In the genomic region with DNA sequence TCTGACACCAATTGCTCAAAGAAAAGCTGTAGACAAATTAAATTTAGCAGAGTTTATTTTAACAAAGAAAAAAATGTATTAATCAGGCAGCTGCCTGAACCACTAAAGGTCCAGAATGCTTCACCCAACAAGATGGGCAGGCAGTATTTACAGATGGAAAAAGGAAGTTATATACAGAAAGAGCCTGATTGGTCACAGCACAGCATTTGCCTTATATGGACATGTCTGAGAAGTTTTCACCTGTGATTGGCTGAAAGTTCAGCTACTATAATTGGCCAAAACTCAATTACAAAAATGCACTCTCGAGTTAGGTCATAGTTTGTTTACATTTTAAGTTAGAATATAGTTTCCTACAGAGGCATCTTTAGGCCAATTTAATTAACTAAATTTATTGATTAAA, we compare ENCODE assay signal across 2 cellular contexts.
TF ChIP-seq lines count a peak whose summit lies in the region.

No MANE protein-coding gene starts in this region.

TF ChIP-seq in GM23338, 12 proteins besides CTCF, POLR2A, EP300 and RAD21 (continues in another document):
- TF ChIP-seq STAT1 (IDR thresholded peaks at IDR 0.05; ENCODE audit: unreplicated experiment) (no peak), EZH2phosphoT487 (IDR thresholded peaks at IDR 0.05; ENCODE audit: unreplicated experiment) (no peak), ZNF114 (CRISPR knock-in tag; IDR thresholded peaks at IDR 0.05) (no peak), POLR2AphosphoS5 (IDR thresholded peaks at IDR 0.05; ENCODE audit: low read depth) (no peak), EZH2 (IDR thresholded peaks at IDR 0.05; ENCODE audit: low read depth, unreplicated experiment) (no peak), NANOG (IDR thresholded peaks at IDR 0.05; ENCODE audit: borderline replicate concordance) (no peak), JUNB (IDR thresholded peaks at IDR 0.05; ENCODE audit: unreplicated experiment) (no peak)
- TF ChIP-seq, protein P1, sequence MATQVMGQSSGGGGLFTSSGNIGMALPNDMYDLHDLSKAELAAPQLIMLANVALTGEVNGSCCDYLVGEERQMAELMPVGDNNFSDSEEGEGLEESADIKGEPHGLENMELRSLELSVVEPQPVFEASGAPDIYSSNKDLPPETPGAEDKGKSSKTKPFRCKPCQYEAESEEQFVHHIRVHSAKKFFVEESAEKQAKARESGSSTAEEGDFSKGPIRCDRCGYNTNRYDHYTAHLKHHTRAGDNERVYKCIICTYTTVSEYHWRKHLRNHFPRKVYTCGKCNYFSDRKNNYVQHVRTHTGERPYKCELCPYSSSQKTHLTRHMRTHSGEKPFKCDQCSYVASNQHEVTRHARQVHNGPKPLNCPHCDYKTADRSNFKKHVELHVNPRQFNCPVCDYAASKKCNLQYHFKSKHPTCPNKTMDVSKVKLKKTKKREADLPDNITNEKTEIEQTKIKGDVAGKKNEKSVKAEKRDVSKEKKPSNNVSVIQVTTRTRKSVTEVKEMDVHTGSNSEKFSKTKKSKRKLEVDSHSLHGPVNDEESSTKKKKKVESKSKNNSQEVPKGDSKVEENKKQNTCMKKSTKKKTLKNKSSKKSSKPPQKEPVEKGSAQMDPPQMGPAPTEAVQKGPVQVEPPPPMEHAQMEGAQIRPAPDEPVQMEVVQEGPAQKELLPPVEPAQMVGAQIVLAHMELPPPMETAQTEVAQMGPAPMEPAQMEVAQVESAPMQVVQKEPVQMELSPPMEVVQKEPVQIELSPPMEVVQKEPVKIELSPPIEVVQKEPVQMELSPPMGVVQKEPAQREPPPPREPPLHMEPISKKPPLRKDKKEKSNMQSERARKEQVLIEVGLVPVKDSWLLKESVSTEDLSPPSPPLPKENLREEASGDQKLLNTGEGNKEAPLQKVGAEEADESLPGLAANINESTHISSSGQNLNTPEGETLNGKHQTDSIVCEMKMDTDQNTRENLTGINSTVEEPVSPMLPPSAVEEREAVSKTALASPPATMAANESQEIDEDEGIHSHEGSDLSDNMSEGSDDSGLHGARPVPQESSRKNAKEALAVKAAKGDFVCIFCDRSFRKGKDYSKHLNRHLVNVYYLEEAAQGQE (IDR thresholded peaks at IDR 0.05; ENCODE audit: unreplicated experiment) = no peak
- TF ChIP-seq, protein P2, sequence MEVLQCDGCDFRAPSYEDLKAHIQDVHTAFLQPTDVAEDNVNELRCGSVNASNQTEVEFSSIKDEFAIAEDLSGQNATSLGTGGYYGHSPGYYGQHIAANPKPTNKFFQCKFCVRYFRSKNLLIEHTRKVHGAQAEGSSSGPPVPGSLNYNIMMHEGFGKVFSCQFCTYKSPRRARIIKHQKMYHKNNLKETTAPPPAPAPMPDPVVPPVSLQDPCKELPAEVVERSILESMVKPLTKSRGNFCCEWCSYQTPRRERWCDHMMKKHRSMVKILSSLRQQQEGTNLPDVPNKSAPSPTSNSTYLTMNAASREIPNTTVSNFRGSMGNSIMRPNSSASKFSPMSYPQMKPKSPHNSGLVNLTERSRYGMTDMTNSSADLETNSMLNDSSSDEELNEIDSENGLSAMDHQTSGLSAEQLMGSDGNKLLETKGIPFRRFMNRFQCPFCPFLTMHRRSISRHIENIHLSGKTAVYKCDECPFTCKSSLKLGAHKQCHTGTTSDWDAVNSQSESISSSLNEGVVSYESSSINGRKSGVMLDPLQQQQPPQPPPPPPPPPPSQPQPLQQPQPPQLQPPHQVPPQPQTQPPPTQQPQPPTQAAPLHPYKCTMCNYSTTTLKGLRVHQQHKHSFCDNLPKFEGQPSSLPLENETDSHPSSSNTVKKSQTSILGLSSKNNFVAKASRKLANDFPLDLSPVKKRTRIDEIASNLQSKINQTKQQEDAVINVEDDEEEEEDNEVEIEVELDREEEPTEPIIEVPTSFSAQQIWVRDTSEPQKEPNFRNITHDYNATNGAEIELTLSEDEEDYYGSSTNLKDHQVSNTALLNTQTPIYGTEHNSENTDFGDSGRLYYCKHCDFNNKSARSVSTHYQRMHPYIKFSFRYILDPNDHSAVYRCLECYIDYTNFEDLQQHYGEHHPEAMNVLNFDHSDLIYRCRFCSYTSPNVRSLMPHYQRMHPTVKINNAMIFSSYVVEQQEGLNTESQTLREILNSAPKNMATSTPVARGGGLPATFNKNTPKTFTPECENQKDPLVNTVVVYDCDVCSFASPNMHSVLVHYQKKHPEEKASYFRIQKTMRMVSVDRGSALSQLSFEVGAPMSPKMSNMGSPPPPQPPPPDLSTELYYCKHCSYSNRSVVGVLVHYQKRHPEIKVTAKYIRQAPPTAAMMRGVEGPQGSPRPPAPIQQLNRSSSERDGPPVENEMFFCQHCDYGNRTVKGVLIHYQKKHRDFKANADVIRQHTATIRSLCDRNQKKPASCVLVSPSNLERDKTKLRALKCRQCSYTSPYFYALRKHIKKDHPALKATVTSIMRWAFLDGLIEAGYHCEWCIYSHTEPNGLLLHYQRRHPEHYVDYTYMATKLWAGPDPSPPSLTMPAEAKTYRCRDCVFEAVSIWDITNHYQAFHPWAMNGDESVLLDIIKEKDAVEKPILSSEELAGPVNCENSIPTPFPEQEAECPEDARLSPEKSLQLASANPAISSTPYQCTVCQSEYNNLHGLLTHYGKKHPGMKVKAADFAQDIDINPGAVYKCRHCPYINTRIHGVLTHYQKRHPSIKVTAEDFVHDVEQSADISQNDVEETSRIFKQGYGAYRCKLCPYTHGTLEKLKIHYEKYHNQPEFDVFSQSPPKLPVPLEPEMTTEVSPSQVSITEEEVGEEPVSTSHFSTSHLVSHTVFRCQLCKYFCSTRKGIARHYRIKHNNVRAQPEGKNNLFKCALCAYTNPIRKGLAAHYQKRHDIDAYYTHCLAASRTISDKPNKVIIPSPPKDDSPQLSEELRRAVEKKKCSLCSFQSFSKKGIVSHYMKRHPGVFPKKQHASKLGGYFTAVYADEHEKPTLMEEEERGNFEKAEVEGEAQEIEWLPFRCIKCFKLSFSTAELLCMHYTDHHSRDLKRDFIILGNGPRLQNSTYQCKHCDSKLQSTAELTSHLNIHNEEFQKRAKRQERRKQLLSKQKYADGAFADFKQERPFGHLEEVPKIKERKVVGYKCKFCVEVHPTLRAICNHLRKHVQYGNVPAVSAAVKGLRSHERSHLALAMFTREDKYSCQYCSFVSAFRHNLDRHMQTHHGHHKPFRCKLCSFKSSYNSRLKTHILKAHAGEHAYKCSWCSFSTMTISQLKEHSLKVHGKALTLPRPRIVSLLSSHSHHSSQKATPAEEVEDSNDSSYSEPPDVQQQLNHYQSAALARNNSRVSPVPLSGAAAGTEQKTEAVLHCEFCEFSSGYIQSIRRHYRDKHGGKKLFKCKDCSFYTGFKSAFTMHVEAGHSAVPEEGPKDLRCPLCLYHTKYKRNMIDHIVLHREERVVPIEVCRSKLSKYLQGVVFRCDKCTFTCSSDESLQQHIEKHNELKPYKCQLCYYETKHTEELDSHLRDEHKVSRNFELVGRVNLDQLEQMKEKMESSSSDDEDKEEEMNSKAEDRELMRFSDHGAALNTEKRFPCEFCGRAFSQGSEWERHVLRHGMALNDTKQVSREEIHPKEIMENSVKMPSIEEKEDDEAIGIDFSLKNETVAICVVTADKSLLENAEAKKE (CRISPR knock-in tag; IDR thresholded peaks at IDR 0.05) = no peak
- TF ChIP-seq, protein P3, sequence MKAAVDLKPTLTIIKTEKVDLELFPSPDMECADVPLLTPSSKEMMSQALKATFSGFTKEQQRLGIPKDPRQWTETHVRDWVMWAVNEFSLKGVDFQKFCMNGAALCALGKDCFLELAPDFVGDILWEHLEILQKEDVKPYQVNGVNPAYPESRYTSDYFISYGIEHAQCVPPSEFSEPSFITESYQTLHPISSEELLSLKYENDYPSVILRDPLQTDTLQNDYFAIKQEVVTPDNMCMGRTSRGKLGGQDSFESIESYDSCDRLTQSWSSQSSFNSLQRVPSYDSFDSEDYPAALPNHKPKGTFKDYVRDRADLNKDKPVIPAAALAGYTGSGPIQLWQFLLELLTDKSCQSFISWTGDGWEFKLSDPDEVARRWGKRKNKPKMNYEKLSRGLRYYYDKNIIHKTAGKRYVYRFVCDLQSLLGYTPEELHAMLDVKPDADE (IDR thresholded peaks at IDR 0.05) = no peak

TF ChIP-seq in H1, 55 proteins besides CTCF, POLR2A, EP300 and RAD21:
- TF ChIP-seq EZH2 (IDR thresholded peaks at IDR 0.05; ENCODE audit: low read depth, low read length, severe bottlenecking) = no peak
- TF ChIP-seq BACH1 (IDR thresholded peaks at IDR 0.05; ENCODE audit: low read length) = no peak
- TF ChIP-seq KDM4A (IDR thresholded peaks at IDR 0.05; ENCODE audit: low read depth, low read length, severe bottlenecking) = no peak
- no peak for TF ChIP-seq RNF2 (IDR thresholded peaks at IDR 0.05; ENCODE audit: borderline replicate concordance, low read depth, low read length, missing control alignments, poor library complexity, severe bottlenecking)
- TF ChIP-seq SP2 (IDR thresholded peaks at IDR 0.05; ENCODE audit: low read length) = no peak
- TF ChIP-seq SRF (IDR thresholded peaks at IDR 0.05; ENCODE audit: low read depth, low read length) = peak; percentile 93
- no peak for TF ChIP-seq CHD2 (IDR thresholded peaks at IDR 0.05; ENCODE audit: low read length)
